In the genomic region with DNA sequence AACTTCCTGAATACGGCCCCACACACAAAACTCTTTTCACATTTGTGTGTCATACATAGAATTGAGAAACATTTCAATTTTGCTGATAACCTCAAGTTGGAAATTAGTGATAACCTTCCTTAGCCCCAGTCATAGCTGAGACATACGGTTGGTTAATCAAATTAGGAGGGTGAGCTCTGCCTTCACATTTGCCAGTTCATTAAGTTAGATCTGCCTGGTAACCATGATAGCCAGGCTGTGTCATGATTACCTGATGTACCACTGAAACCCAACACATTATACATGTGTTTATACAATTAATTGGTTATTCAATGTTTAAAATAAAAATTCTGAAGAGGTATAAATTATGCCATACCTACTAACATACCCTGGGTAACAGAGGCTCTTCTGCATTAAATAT, we compare ENCODE assay signal across 15 cellular contexts.
"Had no signal": no experiment of that assay in that cellular context is flagged by ENCODE, and none has a peak within 500 bp of the region (broad histone marks: within the 10 kb centered on the region; RNA-seq: fewer than 3 reads in every experiment).

No MANE protein-coding gene starts in this region.

- H3K27ac ChIP-seq: brain microvascular endothelial cell, cardiac muscle cell had no signal

- H3K4me3 ChIP-seq: cardiac muscle cell had no signal

- H3K27me3 ChIP-seq: brain microvascular endothelial cell had no signal

- ATAC-seq: activated T-cell treated with anti-CD3 and anti-CD28 coated beads, Interleukin-2, amount 50 U/mL, for 4 hours; Right ventricle myocardium inferior had no signal

- DNase-seq: activated CD4-positive, alpha-beta memory T cell treated with anti-CD3 and anti-CD28 coated beads for 36 hours; activated CD4-positive, alpha-beta T cell treated with anti-CD3 and anti-CD28 coated beads, Interleukin-2, amount 10 ng/mL, durations not matched to agents 7 days and 5 days; activated CD8-positive, alpha-beta memory T cell treated with anti-CD3 and anti-CD28 coated beads for 24 hours; activated gamma-delta T cell; activated naive CD4-positive, alpha-beta T cell treated with anti-CD3 and anti-CD28 coated beads for 36 hours; activated T-cell treated with anti-CD3 and anti-CD28 coated beads, Interleukin-2, amount 50 U/mL, for 4 hours; brain microvascular endothelial cell; IMR-90; KG1; NCI-H1930; NCI-H345; NCI-H510A; RPMI8226 had no signal

- H3K36me3 ChIP-seq: brain microvascular endothelial cell, cardiac muscle cell had no signal
